ENCODE assay signal across 24 cellular contexts in the genomic region with DNA sequence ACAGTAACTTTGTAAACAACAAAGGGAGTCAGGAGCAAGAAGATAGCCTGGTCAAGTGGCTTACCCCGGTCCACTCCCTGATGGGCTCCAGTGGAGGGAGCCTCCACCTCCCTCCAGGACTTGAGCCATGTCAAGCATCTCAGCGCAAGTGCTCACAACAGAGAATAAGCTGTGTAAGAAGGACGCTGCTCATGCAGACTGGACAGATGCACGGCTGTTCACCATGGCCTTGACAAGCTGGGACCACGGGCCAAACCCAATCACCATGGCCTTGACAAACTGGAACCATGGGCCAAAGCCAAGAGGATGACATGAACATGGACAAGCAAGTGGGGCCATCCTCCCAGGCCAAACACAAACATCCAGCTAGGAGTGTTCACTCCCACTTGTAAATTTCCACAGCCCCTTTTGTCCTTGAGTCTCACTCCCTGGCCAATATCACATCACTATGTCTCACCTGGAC.
"Had no signal": no experiment of that assay in that cellular context is flagged by ENCODE, and none has a peak within 500 bp of the region (broad histone marks: within the 10 kb centered on the region; RNA-seq: fewer than 3 reads in every experiment).

No MANE protein-coding gene starts in this region.

- H3K27me3 ChIP-seq: breast epithelium had no signal

- H3K9me3 Mint-ChIP-seq: activated naive CD8-positive, alpha-beta T cell treated with anti-CD3 and anti-CD28 coated beads for 36 hours; activated T-helper 17 cell treated with anti-CD3 and anti-CD28 coated beads, Interleukin-2, amount 50 U/mL, for 72 hours; central memory CD8-positive, alpha-beta T cell; effector memory CD8-positive, alpha-beta T cell; immature natural killer cell had no signal

- H3K36me3 ChIP-seq: breast epithelium, colonic mucosa, esophagus muscularis mucosa, prostate gland, thoracic aorta, upper lobe of left lung had no signal

- ATAC-seq: activated CD8-positive, alpha-beta T cell treated with anti-CD3 and anti-CD28 coated beads, Interleukin-2, amount 10 ng/mL, durations not matched to agents 7 days and 5 days; activated T-helper 17 cell treated with anti-CD3 and anti-CD28 coated beads, Interleukin-2, amount 50 U/mL, for 72 hours; effector memory CD8-positive, alpha-beta T cell; left lobe of liver had no signal

- DNase-seq: activated CD4-positive, alpha-beta T cell treated with anti-CD3 and anti-CD28 coated beads for 1 hour; activated CD4-positive, alpha-beta T cell treated with anti-CD3 and anti-CD28 coated beads, Interleukin-2, amount 50 U/mL, for 1 hour; activated CD8-positive, alpha-beta T cell treated with anti-CD3 and anti-CD28 coated beads, Interleukin-2, amount 10 ng/mL, durations not matched to agents 7 days and 5 days; activated naive CD4-positive, alpha-beta T cell treated with Interleukin-2 at 50 U/mL for 16 hours; activated naive CD8-positive, alpha-beta T cell treated with anti-CD3 and anti-CD28 coated beads for 36 hours; activated T-cell treated with anti-CD3 and anti-CD28 coated beads, Interleukin-2, amount 50 U/mL, for 1 hour; amniotic stem cell; colonic mucosa; effector memory CD8-positive, alpha-beta T cell; glutamatergic neuron; immature natural killer cell; naive B cell; T-helper 1 cell; upper lobe of left lung had no signal

- H3K9me3 ChIP-seq: breast epithelium, colonic mucosa, esophagus muscularis mucosa, prostate gland, thoracic aorta, upper lobe of left lung had no signal

- H3K36me3 Mint-ChIP-seq: immature natural killer cell, naive B cell had no signal

- H3K27ac ChIP-seq: breast epithelium, colonic mucosa, hepatocyte, prostate gland, thoracic aorta had no signal

- H3K4me3 Mint-ChIP-seq: activated CD8-positive, alpha-beta T cell treated with anti-CD3 and anti-CD28 coated beads, Interleukin-2, amount 10 ng/mL, durations not matched to agents 7 days and 5 days; activated naive CD8-positive, alpha-beta T cell treated with anti-CD3 and anti-CD28 coated beads for 36 hours; activated T-helper 17 cell treated with anti-CD3 and anti-CD28 coated beads, Interleukin-2, amount 50 U/mL, for 72 hours; central memory CD8-positive, alpha-beta T cell; effector memory CD8-positive, alpha-beta T cell; immature natural killer cell had no signal

- H3K27ac Mint-ChIP-seq: activated CD8-positive, alpha-beta T cell treated with anti-CD3 and anti-CD28 coated beads, Interleukin-2, amount 10 ng/mL, durations not matched to agents 7 days and 5 days; activated naive CD8-positive, alpha-beta T cell treated with anti-CD3 and anti-CD28 coated beads for 36 hours; activated T-helper 17 cell treated with anti-CD3 and anti-CD28 coated beads, Interleukin-2, amount 50 U/mL, for 72 hours; immature natural killer cell had no signal

- H3K4me3 ChIP-seq: breast epithelium, colonic mucosa, dorsolateral prefrontal cortex, esophagus muscularis mucosa, hepatocyte, lung, prostate gland, thoracic aorta, upper lobe of left lung had no signal

- H3K4me1 ChIP-seq: prostate gland had no signal

- H3K4me1 Mint-ChIP-seq: activated T-helper 17 cell treated with anti-CD3 and anti-CD28 coated beads, Interleukin-2, amount 50 U/mL, for 72 hours had no signal
